In the genomic region with DNA sequence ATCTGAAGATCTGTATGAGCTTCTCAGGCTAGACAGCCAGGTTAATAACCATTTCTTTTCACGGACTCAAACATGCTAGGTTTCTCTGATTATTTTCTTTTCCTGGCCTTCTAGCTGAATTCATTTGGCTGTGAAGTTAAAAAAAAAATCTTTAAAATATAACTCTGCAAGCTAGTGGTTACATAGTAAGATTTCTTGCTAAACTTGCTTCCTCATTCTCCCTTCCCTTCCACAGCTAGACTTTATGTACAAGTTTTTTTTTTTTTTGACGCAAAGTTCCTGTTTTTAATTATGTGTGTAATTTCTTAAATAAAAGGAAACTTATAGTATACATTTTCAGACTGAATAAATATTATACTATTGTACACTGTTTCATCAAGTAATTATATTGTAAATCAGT, we compare ENCODE assay signal across 18 cellular contexts.
A peak's percentile ranks its signal among the peaks of the same experiment; 100 is the strongest.
DNase-seq lines count a peak whose midpoint lies in the region; ATAC-seq and TF ChIP-seq lines count a peak whose summit lies in the region.
"Had no signal": no experiment of that assay in that cellular context is flagged by ENCODE, and none has a peak within 500 bp of the region (broad histone marks: within the 10 kb centered on the region; RNA-seq: fewer than 3 reads in every experiment).

No MANE protein-coding gene starts in this region.

- H3K9me3 Mint-ChIP-seq in stimulated activated naive B cell treated with anti-CD40 and anti-IgM and Interleukin-4, amounts not matched to agents 10 μg/mL and 1 μg/mL and 100 μg/mL, for 72 hours, result no peaks in the 10 kb centered on the region
- H3K9me3 Mint-ChIP-seq: T-helper 1 cell treated with Interleukin-12 subunit alpha and Interleukin-12 subunit beta and Interleukin-4 antibody, amounts not matched to agents 30 μg/mL and 1 μg/mL, for 36 hours had no signal

- in situ Hi-C loops in KBM-7 (cut with MboI; ENCODE audit: low pct_unique_long_range_greater_than_20kb, low sequenced_read_pairs) (no loop called here), brain microvascular endothelial cell (cut with HindIII; ENCODE audit: low pct_ligation_motif_present, low sequenced_read_pairs) (no loop called here)

- H3K27me3 Mint-ChIP-seq in stimulated activated naive B cell treated with anti-CD40 and anti-IgM and Interleukin-4, amounts not matched to agents 10 μg/mL and 1 μg/mL and 100 μg/mL, for 72 hours, result no peaks in the 10 kb centered on the region

- peak overlapping the region; percentile 46 for H2AFZ ChIP-seq in SU-DHL-6 (ENCODE audit: low read depth, low read length, severe bottlenecking)

- H3K27me3 ChIP-seq in SU-DHL-6 (ENCODE audit: low read length) (no peaks in the 10 kb centered on the region), upper lobe of right lung (no peaks in the 10 kb centered on the region), brain microvascular endothelial cell (replicated peaks) (no peaks in the 10 kb centered on the region)
- H3K27me3 ChIP-seq: BLaER1, SJSA1 had no signal

- H3K79me2 ChIP-seq in SU-DHL-6 (ENCODE audit: insufficient read depth, low read length), result no peaks in the 10 kb centered on the region

- no peak overlapping the region for H3K27ac Mint-ChIP-seq in stimulated activated naive B cell treated with anti-CD40 and anti-IgM and Interleukin-4, amounts not matched to agents 10 μg/mL and 1 μg/mL and 100 μg/mL, for 72 hours
- H3K27ac Mint-ChIP-seq: T-helper 1 cell treated with Interleukin-12 subunit alpha and Interleukin-12 subunit beta and Interleukin-4 antibody, amounts not matched to agents 30 μg/mL and 1 μg/mL, for 36 hours had no signal

- no peaks in the 10 kb centered on the region for H3K9me3 ChIP-seq in SU-DHL-6 (ENCODE audit: insufficient read depth, low read length)
- H3K9me3 ChIP-seq in upper lobe of right lung, result no peaks in the 10 kb centered on the region
- H3K9me3 ChIP-seq: BLaER1, HAP-1, SJSA1 had no signal

- H3K36me3 ChIP-seq in SU-DHL-6 (ENCODE audit: low read length) (no peaks in the 10 kb centered on the region), upper lobe of right lung (no peaks in the 10 kb centered on the region), brain microvascular endothelial cell (replicated peaks) (no peaks in the 10 kb centered on the region)
- H3K36me3 ChIP-seq: BLaER1, HAP-1, SJSA1 had no signal

- H3K9me2 ChIP-seq in SU-DHL-6 (replicated peaks; ENCODE audit: insufficient read depth, low read length), result no peaks in the 10 kb centered on the region

- peaks cover 0 to 2% of the 10 kb centered on the region in 2 donors for H3K4me1 Mint-ChIP-seq in stimulated activated naive B cell treated with anti-CD40 and anti-IgM and Interleukin-4, amounts not matched to agents 10 μg/mL and 1 μg/mL and 100 μg/mL, for 72 hours

- H3K27ac ChIP-seq in SU-DHL-6 (ENCODE audit: low read depth, low read length), result no peak overlapping the region
- no peak overlapping the region for H3K27ac ChIP-seq in upper lobe of right lung
- no peak overlapping the region for H3K27ac ChIP-seq in brain microvascular endothelial cell
- H3K27ac ChIP-seq: BLaER1, SJSA1 had no signal

- H3K9ac ChIP-seq in SU-DHL-6 (ENCODE audit: low read length), result no peak overlapping the region
- H3K9ac ChIP-seq: BLaER1 had no signal

- H3K4me3 Mint-ChIP-seq in stimulated activated naive B cell treated with anti-CD40 and anti-IgM and Interleukin-4, amounts not matched to agents 10 μg/mL and 1 μg/mL and 100 μg/mL, for 72 hours, result no peak overlapping the region
- H3K4me3 Mint-ChIP-seq: T-helper 1 cell treated with Interleukin-12 subunit alpha and Interleukin-12 subunit beta and Interleukin-4 antibody, amounts not matched to agents 30 μg/mL and 1 μg/mL, for 36 hours had no signal

- H3K36me3 Mint-ChIP-seq in stimulated activated naive B cell treated with anti-CD40 and anti-IgM and Interleukin-4, amounts not matched to agents 10 μg/mL and 1 μg/mL and 100 μg/mL, for 72 hours, result no peaks in the 10 kb centered on the region

- no peak overlapping the region for H3K4me2 ChIP-seq in SU-DHL-6 (ENCODE audit: low read depth, low read length, poor library complexity, severe bottlenecking)
- H3K4me2 ChIP-seq: BLaER1 had no signal

- H4K20me1 ChIP-seq in SU-DHL-6 (ENCODE audit: low read depth, low read length), result no peaks in the 10 kb centered on the region
- H4K20me1 ChIP-seq: BLaER1 had no signal

- peak; percentile 63 for DNase-seq in KBM-7
- peak; percentile 91 for DNase-seq in NOMO-1 treated with DMSO at 0.1 percent for 48 hours (lab: John Stamatoyannopoulos, UW; ENCODE audit: unreplicated experiment)
- DNase-seq in upper lobe of right lung, result no peak
- no peak for DNase-seq in brain microvascular endothelial cell
- no peak for DNase-seq in stimulated activated naive B cell treated with anti-CD40 and anti-IgM and Interleukin-4, amounts not matched to agents 10 μg/mL and 1 μg/mL and 100 μg/mL, for 72 hours
- DNase-seq: DMS 273 treated with DMSO at 0.1 percent for 48 hours, EL, NCI-H1417, NCI-H1930, NCI-H2171, NCI-H82 had no signal

- H3F3A ChIP-seq in SU-DHL-6 (ENCODE audit: insufficient read depth), result no peaks in the 10 kb centered on the region

- intact Hi-C loops in upper lobe of right lung (cut with DNase I), result no loop called here

- ATAC-seq in upper lobe of right lung (peak; percentile 39), GM18517 (IDR thresholded peaks at IDR 0.05; ENCODE audit: unreplicated experiment) (no peak)
- no peak for ATAC-seq in stimulated activated naive B cell treated with anti-CD40 and anti-IgM and Interleukin-4, amounts not matched to agents 10 μg/mL and 1 μg/mL and 100 μg/mL, for 72 hours (replicated peaks)
- ATAC-seq: K562 had no signal

- no peaks in the 10 kb centered on the region for H3K4me1 ChIP-seq in upper lobe of right lung
- H3K4me1 ChIP-seq: BLaER1, HAP-1, SJSA1 had no signal

- H3K4me3 ChIP-seq in SU-DHL-6 (ENCODE audit: insufficient read depth, low read length, poor library complexity, severe bottlenecking) (no peak overlapping the region), upper lobe of right lung (no peak overlapping the region), brain microvascular endothelial cell (ENCODE audit: low read depth, low read length) (no peak overlapping the region)
- H3K4me3 ChIP-seq: BLaER1, HAP-1, K562, SJSA1 had no signal

- TF ChIP-seq CTCF in SU-DHL-6 (IDR thresholded peaks at IDR 0.05; ENCODE audit: insufficient read depth, low read length, poor library complexity, severe bottlenecking) (no peak), upper lobe of right lung (IDR thresholded peaks at IDR 0.05) (no peak), brain microvascular endothelial cell (IDR thresholded peaks at IDR 0.05; ENCODE audit: low read depth, low read length, missing control alignments) (no peak)

Comparison
In these comparisons a context has a peak if more than half of its experiments do, and no peak if none do; other contexts are left out.
1. DNase-seq: peak in KBM-7 (single experiment) and NOMO-1 treated with DMSO at 0.1 percent for 48 hours (single experiment); none in upper lobe of right lung (single experiment), brain microvascular endothelial cell (single experiment) and stimulated activated naive B cell treated with anti-CD40 and anti-IgM and Interleukin-4, amounts not matched to agents 10 μg/mL and 1 μg/mL and 100 μg/mL, for 72 hours (single experiment).